10 cellular contexts compared by ENCODE assay signal in the genomic region with DNA sequence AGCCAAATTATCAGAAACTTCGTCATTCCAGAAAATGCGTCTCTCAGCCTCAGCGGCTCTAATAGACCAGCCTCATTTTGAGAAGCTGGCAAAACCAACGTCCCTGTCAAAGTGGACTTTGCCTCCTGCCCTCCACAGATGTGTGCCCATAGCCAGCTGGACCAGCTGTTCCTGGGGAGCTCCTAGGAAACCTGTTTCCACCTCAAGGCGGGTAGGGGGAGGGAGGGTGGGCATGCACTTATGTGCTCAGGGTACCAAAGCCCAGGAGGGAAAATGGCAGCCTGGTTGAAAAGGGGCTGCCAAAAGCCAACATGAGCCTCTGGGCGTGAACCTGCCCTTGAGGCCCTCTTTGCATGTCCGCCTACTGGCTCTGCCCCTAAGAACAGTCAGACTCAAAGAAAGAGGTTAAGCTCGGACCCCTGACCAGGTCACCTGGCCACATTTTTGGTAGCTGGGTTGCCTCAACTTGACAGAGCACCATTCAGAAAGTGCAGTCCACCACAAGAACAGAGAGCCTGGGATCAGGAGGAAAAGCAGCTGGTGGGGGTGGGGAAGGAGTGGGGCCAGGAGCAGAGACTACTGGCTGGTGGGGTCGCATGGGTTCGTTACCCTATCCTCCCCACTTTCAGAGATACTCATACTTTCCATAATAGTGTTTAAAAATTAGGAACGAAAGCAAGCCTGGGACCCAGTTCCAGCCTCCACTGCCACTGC. TPM values are rescaled to one million over a fixed set of nuclear protein-coding genes. Genes with fewer than 3 reads are reported as not detected.
DNase-seq lines count a peak whose midpoint lies in the region; ATAC-seq and TF ChIP-seq lines count a peak whose summit lies in the region.
"Had no signal": no experiment of that assay in that cellular context is flagged by ENCODE, and none has a peak within 500 bp of the region (broad histone marks: within the 10 kb centered on the region; RNA-seq: fewer than 3 reads in every experiment).

No MANE protein-coding gene starts in this region.

- H3K4me1 Mint-ChIP-seq in endodermal cell: peaks cover 41% of the 10 kb centered on the region
- peaks cover 61% of the 10 kb centered on the region for H3K4me1 Mint-ChIP-seq in stimulated activated memory B cell treated with anti-CD40 and anti-IgM and Interleukin-4, amounts not matched to agents 10 μg/mL and 1 μg/mL and 100 μg/mL, for 72 hours

- 83 to 90% methylated on average over 8 to 11 of the region's 11 CpGs for WGBS in endodermal cell (ENCODE audit: insufficient coverage in 1 of 2, insufficient read length in 1 of 2), 2 experiments

- intact Hi-C loops in tibial artery (cut with DNase I; ENCODE audit: low total_unique reads): loop anchor here (10.0 kb wide), 1 partner anchor 1960 kb away; no protein-coding TSS in a partner anchor

- H3K9me3 Mint-ChIP-seq in endodermal cell: no peaks in the 10 kb centered on the region
- H3K9me3 Mint-ChIP-seq in stimulated activated memory B cell treated with anti-CD40 and anti-IgM and Interleukin-4, amounts not matched to agents 10 μg/mL and 1 μg/mL and 100 μg/mL, for 72 hours: no peaks in the 10 kb centered on the region
- H3K9me3 Mint-ChIP-seq: activated CD4-positive, alpha-beta memory T cell treated with anti-CD3 and anti-CD28 coated beads, Interleukin-2, amount 10 ng/mL, durations not matched to agents 7 days and 5 days; activated naive CD4-positive, alpha-beta T cell treated with anti-CD3 and anti-CD28 coated beads, Interleukin-2, amount 50 U/mL, for 72 hours had no signal

- no peaks in the 10 kb centered on the region for H3K27me3 Mint-ChIP-seq in endodermal cell (ENCODE audit: insufficient read depth)
- H3K27me3 Mint-ChIP-seq in stimulated activated memory B cell treated with anti-CD40 and anti-IgM and Interleukin-4, amounts not matched to agents 10 μg/mL and 1 μg/mL and 100 μg/mL, for 72 hours: no peaks in the 10 kb centered on the region
- H3K27me3 Mint-ChIP-seq: activated CD4-positive, alpha-beta memory T cell treated with anti-CD3 and anti-CD28 coated beads, Interleukin-2, amount 10 ng/mL, durations not matched to agents 7 days and 5 days had no signal

- H3K27ac ChIP-seq in endodermal cell (ENCODE audit: low read depth, low read length) (peak overlapping the region; percentile 85), tibial artery (peak overlapping the region; percentile 98 to 99)

- H3K27me3 ChIP-seq in endodermal cell (ENCODE audit: control insufficient read depth, insufficient read depth, low read length, poor library complexity, severe bottlenecking) (no peaks in the 10 kb centered on the region), mucosa of stomach (ENCODE audit: control insufficient read depth, insufficient read depth, low read length) (no peaks in the 10 kb centered on the region), tibial artery (no peaks in the 10 kb centered on the region)

- H3K9ac ChIP-seq in endodermal cell (ENCODE audit: extremely low read depth, low read length, poor library complexity, severe bottlenecking) (peak overlapping the region; percentile 91), mucosa of stomach (ENCODE audit: low read length) (peak overlapping the region; percentile 97)

- H3K27ac Mint-ChIP-seq in endodermal cell: peak overlapping the region; percentile 97
- no peak overlapping the region for H3K27ac Mint-ChIP-seq in stimulated activated memory B cell treated with anti-CD40 and anti-IgM and Interleukin-4, amounts not matched to agents 10 μg/mL and 1 μg/mL and 100 μg/mL, for 72 hours
- H3K27ac Mint-ChIP-seq: activated CD4-positive, alpha-beta memory T cell treated with anti-CD3 and anti-CD28 coated beads, Interleukin-2, amount 10 ng/mL, durations not matched to agents 7 days and 5 days had no signal

- peak overlapping the region; percentile 72 for H3K4me3 Mint-ChIP-seq in endodermal cell
- H3K4me3 Mint-ChIP-seq in stimulated activated memory B cell treated with anti-CD40 and anti-IgM and Interleukin-4, amounts not matched to agents 10 μg/mL and 1 μg/mL and 100 μg/mL, for 72 hours: no peak overlapping the region
- H3K4me3 Mint-ChIP-seq: activated CD4-positive, alpha-beta memory T cell treated with anti-CD3 and anti-CD28 coated beads, Interleukin-2, amount 10 ng/mL, durations not matched to agents 7 days and 5 days had no signal

- H3K4me3 ChIP-seq in endodermal cell (ENCODE audit: low read length) (peak overlapping the region; percentile 79), mucosa of stomach (ENCODE audit: low read length) (peak overlapping the region; percentile 9), tibial artery (peak overlapping the region in 1 of 2 donors; percentile 8)

- H3K36me3 ChIP-seq in endodermal cell (ENCODE audit: control insufficient read depth, insufficient read depth, low read length): no peaks in the 10 kb centered on the region
- no peaks in the 10 kb centered on the region for H3K36me3 ChIP-seq in mucosa of stomach (ENCODE audit: control insufficient read depth, insufficient read depth, low read length)
- H3K36me3 ChIP-seq in tibial artery: peaks cover 0 to 2% (median 0%) of the 10 kb centered on the region in 3 donors

- H3K9me3 ChIP-seq in endodermal cell (ENCODE audit: control insufficient read depth, low read length) (no peaks in the 10 kb centered on the region), mucosa of stomach (ENCODE audit: control insufficient read depth, low read length) (no peaks in the 10 kb centered on the region), tibial artery (no peaks in the 10 kb centered on the region)

- ATAC-seq in stimulated activated memory B cell treated with anti-CD40 and anti-IgM and Interleukin-4, amounts not matched to agents 10 μg/mL and 1 μg/mL and 100 μg/mL, for 72 hours: no peak
- ATAC-seq in GM19324 (IDR thresholded peaks at IDR 0.05; ENCODE audit: low FRiP score, unreplicated experiment): no peak
- ATAC-seq: activated naive CD4-positive, alpha-beta T cell treated with anti-CD3 and anti-CD28 coated beads, Interleukin-2, amount 50 U/mL, for 72 hours had no signal

- DNase-seq in NCI-H69 (lab: John Stamatoyannopoulos, UW) (peak; percentile 28), endodermal cell (no peak), tibial artery (no peak), NCI-H82 treated with DMSO at 0.1 percent for 48 hours (lab: John Stamatoyannopoulos, UW; ENCODE audit: unreplicated experiment) (no peak), LoVo (ENCODE audit: low spot score) (no peak)
- DNase-seq: activated CD4-positive, alpha-beta memory T cell treated with anti-CD3 and anti-CD28 coated beads, Interleukin-2, amount 10 ng/mL, durations not matched to agents 7 days and 5 days had no signal

- peaks cover 8% of the 10 kb centered on the region for H3K36me3 Mint-ChIP-seq in endodermal cell (ENCODE audit: low read depth)
- H3K36me3 Mint-ChIP-seq in stimulated activated memory B cell treated with anti-CD40 and anti-IgM and Interleukin-4, amounts not matched to agents 10 μg/mL and 1 μg/mL and 100 μg/mL, for 72 hours: no peaks in the 10 kb centered on the region
- H3K36me3 Mint-ChIP-seq: activated naive CD4-positive, alpha-beta T cell treated with anti-CD3 and anti-CD28 coated beads, Interleukin-2, amount 50 U/mL, for 72 hours had no signal

- no peak for TF ChIP-seq CTCF in endodermal cell (conservative IDR thresholded peaks at IDR 0.05)
- TF ChIP-seq CTCF in tibial artery (IDR thresholded peaks at IDR 0.05): no peak

- H3K4me1 ChIP-seq in endodermal cell (ENCODE audit: control insufficient read depth, insufficient read depth, low read length): peaks cover 27% of the 10 kb centered on the region
- H3K4me1 ChIP-seq in mucosa of stomach (ENCODE audit: control insufficient read depth, insufficient read depth, low read length): peaks cover 71% of the 10 kb centered on the region
- peaks cover 0 to 73% (median 51%) of the 10 kb centered on the region in 4 donors for H3K4me1 ChIP-seq in tibial artery

RNA-seq across cellular contexts. Expression of gene PER2, which starts 3.5 kb away (rescaled TPM):
- 10 to 100 TPM in 1 of 2 donors, 1 to 10 TPM in 1; 9.7 to 13.5 TPM for total RNA-seq in endodermal cell
- 5.6 TPM for polyA plus RNA-seq in endodermal cell (2013, experiment 1 of 2)
- polyA plus RNA-seq in endodermal cell (2013, experiment 2 of 2): 4.9 TPM

RNA-seq across cellular contexts. Expression of gene TRAF3IP1, which starts 35.4 kb away (rescaled TPM):
- 10 to 100 TPM; 21.9 to 28.3 TPM for total RNA-seq in endodermal cell
- 14.1 TPM for polyA plus RNA-seq in endodermal cell (2013, experiment 1 of 2)
- 10.9 TPM for polyA plus RNA-seq in endodermal cell (2013, experiment 2 of 2)

RNA-seq across cellular contexts. Expression of gene HES6, which starts 45.1 kb away (rescaled TPM):
- total RNA-seq in endodermal cell: 10 to 100 TPM; 17.8 to 26.3 TPM
- polyA plus RNA-seq in endodermal cell (2013, experiment 1 of 2): 302 TPM
- polyA plus RNA-seq in endodermal cell (2013, experiment 2 of 2): 279 TPM
